28 cellular contexts compared by ENCODE assay signal in genomic region chr2:170863087-170863486, GRCh38. TPM values are rescaled to one million over a fixed set of nuclear protein-coding genes. Genes with fewer than 3 reads are reported as not detected.
"Had no signal": no experiment of that assay in that cellular context is flagged by ENCODE, and none has a peak within 500 bp of the region (broad histone marks: within the 10 kb centered on the region; RNA-seq: fewer than 3 reads in every experiment).

No MANE protein-coding gene starts in this region.

- H3K4me3 ChIP-seq: stomach, suprapubic skin, testis, thoracic aorta, thyroid gland, tibial artery, tibial nerve, transverse colon, upper lobe of left lung, upper lobe of right lung, vagina had no signal

- H3K27ac Mint-ChIP-seq: stimulated activated effector memory CD8-positive, alpha-beta T cell treated with anti-CD3 and anti-CD28 coated beads, Interleukin-12 subunit alpha, Interleukin-12 subunit beta, amount 100 ng/mL, for 72 hours; stimulated activated memory B cell treated with anti-CD40 and anti-IgM and Interleukin-4, amounts not matched to agents 10 μg/mL and 1 μg/mL and 100 μg/mL, for 72 hours; stimulated activated naive B cell treated with anti-CD40 and anti-IgM and Interleukin-4, amounts not matched to agents 10 μg/mL and 1 μg/mL and 100 μg/mL, for 72 hours; stimulated activated naive CD8-positive, alpha-beta T cell treated with anti-CD3 and anti-CD28 coated beads, Interleukin-15, amount 100 ng/mL, for 72 hours; stimulated activated naive CD8-positive, alpha-beta T cell treated with anti-CD3 and anti-CD28 coated beads, Interleukin-15, Interleukin-2, amounts not matched to agents 100 ng/mL and 50 ng/mL, for 24 hours; type B pancreatic cell had no signal

- H3K4me1 ChIP-seq: stomach, suprapubic skin, testis, thyroid gland, tibial artery, tibial nerve, transverse colon, upper lobe of left lung, upper lobe of right lung, vagina had no signal

- H3K9me3 ChIP-seq: stomach, suprapubic skin, testis, thoracic aorta, thyroid gland, tibial artery, tibial nerve, transverse colon, upper lobe of left lung, upper lobe of right lung, vagina had no signal

- H3K27me3 ChIP-seq: stomach, suprapubic skin, testis, thyroid gland, tibial artery, tibial nerve, transverse colon, upper lobe of left lung, upper lobe of right lung, vagina had no signal

- H3K36me3 Mint-ChIP-seq: stimulated activated effector memory CD8-positive, alpha-beta T cell treated with anti-CD3 and anti-CD28 coated beads, Interleukin-12 subunit alpha, Interleukin-12 subunit beta, amount 100 ng/mL, for 72 hours; stimulated activated memory B cell treated with anti-CD40 and anti-IgM and Interleukin-4, amounts not matched to agents 10 μg/mL and 1 μg/mL and 100 μg/mL, for 72 hours; stimulated activated naive B cell treated with anti-CD40 and anti-IgM and Interleukin-4, amounts not matched to agents 10 μg/mL and 1 μg/mL and 100 μg/mL, for 72 hours; type B pancreatic cell had no signal

- FAIRE-seq: urothelium cell line had no signal

- H3K27ac ChIP-seq: stomach, suprapubic skin, testis, thoracic aorta, thyroid gland, tibial artery, tibial nerve, transverse colon, upper lobe of left lung, upper lobe of right lung, vagina had no signal

- ATAC-seq: stimulated activated effector memory CD8-positive, alpha-beta T cell treated with anti-CD3 and anti-CD28 coated beads, Interleukin-12 subunit alpha, Interleukin-12 subunit beta, amount 100 ng/mL, for 72 hours; stimulated activated memory B cell treated with anti-CD40 and anti-IgM and Interleukin-4, amounts not matched to agents 10 μg/mL and 1 μg/mL and 100 μg/mL, for 72 hours; stimulated activated naive B cell treated with anti-CD40 and anti-IgM and Interleukin-4, amounts not matched to agents 10 μg/mL and 1 μg/mL and 100 μg/mL, for 72 hours; stimulated activated naive CD8-positive, alpha-beta T cell treated with anti-CD3 and anti-CD28 coated beads, Interleukin-15, amount 100 ng/mL, for 72 hours; stimulated activated naive CD8-positive, alpha-beta T cell treated with anti-CD3 and anti-CD28 coated beads, Interleukin-15, Interleukin-2, amounts not matched to agents 100 U/mL and 50 U/mL, for 24 hours; upper lobe of right lung had no signal

- DNase-seq: stimulated activated CD4-positive, alpha-beta T cell treated with anti-CD3 and anti-CD28 coated beads, Interleukin-2, amount 100 ng/mL, for 48 hours; stimulated activated CD4-positive, alpha-beta T cell treated with anti-CD3 and anti-CD28 coated beads, Interleukin-4, amount 100 ng/mL, for 1 hour; stimulated activated CD4-positive, alpha-beta T cell treated with anti-CD3 and anti-CD28 coated beads, Interleukin-4, amount 100 ng/mL, for 24 hours; stimulated activated CD4-positive, alpha-beta T cell treated with anti-CD3 and anti-CD28 coated beads, Interleukin-4, amount 100 ng/mL, for 4 hours; stimulated activated CD8-positive, alpha-beta memory T cell treated with anti-CD3 and anti-CD28 coated beads, Interleukin-4, amount 100 ng/mL, for 48 hours; stimulated activated naive B cell treated with anti-CD40 and anti-IgM and Interleukin-4, amounts not matched to agents 10 μg/mL and 1 μg/mL and 100 μg/mL, for 72 hours; stimulated activated naive CD4-positive, alpha-beta T cell; stimulated activated naive CD4-positive, alpha-beta T cell treated with Interleukin-2 at 50 U/mL for 16 hours; stimulated activated naive CD8-positive, alpha-beta T cell treated with anti-CD3 and anti-CD28 coated beads, Interleukin-15, amount 100 ng/mL, for 72 hours; stimulated activated naive CD8-positive, alpha-beta T cell treated with anti-CD3 and anti-CD28 coated beads, Interleukin-15, Interleukin-2, amounts not matched to agents 100 U/mL and 50 U/mL, for 24 hours; stomach; substantia nigra; testis; thyroid gland; tibial artery; transverse colon; trophoblast cell; upper lobe of left lung; upper lobe of right lung had no signal

- H3K27me3 Mint-ChIP-seq: stimulated activated naive B cell treated with anti-CD40 and anti-IgM and Interleukin-4, amounts not matched to agents 10 μg/mL and 1 μg/mL and 100 μg/mL, for 72 hours; stimulated activated naive CD8-positive, alpha-beta T cell treated with anti-CD3 and anti-CD28 coated beads, Interleukin-15, amount 100 ng/mL, for 72 hours; stimulated activated naive CD8-positive, alpha-beta T cell treated with anti-CD3 and anti-CD28 coated beads, Interleukin-15, Interleukin-2, amounts not matched to agents 100 ng/mL and 50 ng/mL, for 24 hours; type B pancreatic cell had no signal

- H3K4me3 Mint-ChIP-seq: stimulated activated effector memory CD8-positive, alpha-beta T cell treated with anti-CD3 and anti-CD28 coated beads, Interleukin-12 subunit alpha, Interleukin-12 subunit beta, amount 100 ng/mL, for 72 hours; stimulated activated memory B cell treated with anti-CD40 and anti-IgM and Interleukin-4, amounts not matched to agents 10 μg/mL and 1 μg/mL and 100 μg/mL, for 72 hours; stimulated activated naive B cell treated with anti-CD40 and anti-IgM and Interleukin-4, amounts not matched to agents 10 μg/mL and 1 μg/mL and 100 μg/mL, for 72 hours; stimulated activated naive CD8-positive, alpha-beta T cell treated with anti-CD3 and anti-CD28 coated beads, Interleukin-15, amount 100 ng/mL, for 72 hours; stimulated activated naive CD8-positive, alpha-beta T cell treated with anti-CD3 and anti-CD28 coated beads, Interleukin-15, Interleukin-2, amounts not matched to agents 100 ng/mL and 50 ng/mL, for 24 hours; type B pancreatic cell had no signal

- H3K4me1 Mint-ChIP-seq: stimulated activated effector memory CD8-positive, alpha-beta T cell treated with anti-CD3 and anti-CD28 coated beads, Interleukin-12 subunit alpha, Interleukin-12 subunit beta, amount 100 ng/mL, for 72 hours; stimulated activated memory B cell treated with anti-CD40 and anti-IgM and Interleukin-4, amounts not matched to agents 10 μg/mL and 1 μg/mL and 100 μg/mL, for 72 hours; stimulated activated naive B cell treated with anti-CD40 and anti-IgM and Interleukin-4, amounts not matched to agents 10 μg/mL and 1 μg/mL and 100 μg/mL, for 72 hours; stimulated activated naive CD8-positive, alpha-beta T cell treated with anti-CD3 and anti-CD28 coated beads, Interleukin-15, amount 100 ng/mL, for 72 hours had no signal

- H3K36me3 ChIP-seq: stomach, suprapubic skin, thyroid gland, tibial nerve, transverse colon, upper lobe of left lung, upper lobe of right lung, vagina had no signal

- H3K9me3 Mint-ChIP-seq: stimulated activated effector memory CD8-positive, alpha-beta T cell treated with anti-CD3 and anti-CD28 coated beads, Interleukin-12 subunit alpha, Interleukin-12 subunit beta, amount 100 ng/mL, for 72 hours; stimulated activated naive CD8-positive, alpha-beta T cell treated with anti-CD3 and anti-CD28 coated beads, Interleukin-15, amount 100 ng/mL, for 72 hours; stimulated activated naive CD8-positive, alpha-beta T cell treated with anti-CD3 and anti-CD28 coated beads, Interleukin-15, Interleukin-2, amounts not matched to agents 100 ng/mL and 50 ng/mL, for 24 hours; type B pancreatic cell had no signal

RNA-seq across cellular contexts. Expression of gene GAD1, which starts 46.4 kb away (rescaled TPM):
- total RNA-seq: transverse colon, upper lobe of right lung, vagina had no signal
